Comparison of ENCODE assay signal across 1 cellular context in the genomic region with DNA sequence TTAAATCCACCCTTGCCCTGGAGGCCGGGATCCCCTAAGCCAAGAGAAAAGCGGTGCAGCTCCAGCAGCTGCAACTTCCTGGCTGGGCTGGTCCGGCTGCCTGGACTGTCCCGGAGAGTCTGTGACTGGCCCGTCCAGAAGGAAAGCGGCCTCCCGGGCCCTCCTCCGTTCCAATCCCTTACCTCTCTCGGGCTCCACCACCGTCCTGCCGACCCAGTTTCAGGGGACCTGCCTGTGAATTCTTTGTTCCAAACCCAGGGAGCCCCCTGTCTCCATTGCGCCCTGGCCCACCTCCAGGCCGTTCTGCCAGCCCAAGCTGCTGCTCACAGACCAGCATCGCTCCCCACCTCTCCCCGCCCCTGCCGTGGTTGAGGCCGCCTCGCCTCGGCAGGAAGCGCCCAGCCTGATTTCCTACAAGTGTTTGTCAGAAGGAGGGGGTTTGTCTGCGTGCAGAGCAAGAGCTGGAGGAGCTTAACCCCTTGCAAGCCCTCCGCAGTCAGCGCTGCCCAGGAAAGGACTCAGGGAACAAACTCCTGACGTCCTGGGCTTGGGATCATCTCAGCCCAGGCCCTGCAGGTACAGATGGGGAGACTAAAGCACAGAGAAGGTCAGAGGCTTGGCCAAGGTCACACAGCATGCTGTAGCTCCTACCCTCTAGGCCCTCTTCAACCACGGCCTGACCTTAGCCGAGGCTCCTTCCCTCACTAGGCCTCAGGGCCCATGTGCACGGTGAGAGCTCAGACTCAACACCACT.
TF ChIP-seq lines count a peak whose summit lies in the region.

A gene with protein sequence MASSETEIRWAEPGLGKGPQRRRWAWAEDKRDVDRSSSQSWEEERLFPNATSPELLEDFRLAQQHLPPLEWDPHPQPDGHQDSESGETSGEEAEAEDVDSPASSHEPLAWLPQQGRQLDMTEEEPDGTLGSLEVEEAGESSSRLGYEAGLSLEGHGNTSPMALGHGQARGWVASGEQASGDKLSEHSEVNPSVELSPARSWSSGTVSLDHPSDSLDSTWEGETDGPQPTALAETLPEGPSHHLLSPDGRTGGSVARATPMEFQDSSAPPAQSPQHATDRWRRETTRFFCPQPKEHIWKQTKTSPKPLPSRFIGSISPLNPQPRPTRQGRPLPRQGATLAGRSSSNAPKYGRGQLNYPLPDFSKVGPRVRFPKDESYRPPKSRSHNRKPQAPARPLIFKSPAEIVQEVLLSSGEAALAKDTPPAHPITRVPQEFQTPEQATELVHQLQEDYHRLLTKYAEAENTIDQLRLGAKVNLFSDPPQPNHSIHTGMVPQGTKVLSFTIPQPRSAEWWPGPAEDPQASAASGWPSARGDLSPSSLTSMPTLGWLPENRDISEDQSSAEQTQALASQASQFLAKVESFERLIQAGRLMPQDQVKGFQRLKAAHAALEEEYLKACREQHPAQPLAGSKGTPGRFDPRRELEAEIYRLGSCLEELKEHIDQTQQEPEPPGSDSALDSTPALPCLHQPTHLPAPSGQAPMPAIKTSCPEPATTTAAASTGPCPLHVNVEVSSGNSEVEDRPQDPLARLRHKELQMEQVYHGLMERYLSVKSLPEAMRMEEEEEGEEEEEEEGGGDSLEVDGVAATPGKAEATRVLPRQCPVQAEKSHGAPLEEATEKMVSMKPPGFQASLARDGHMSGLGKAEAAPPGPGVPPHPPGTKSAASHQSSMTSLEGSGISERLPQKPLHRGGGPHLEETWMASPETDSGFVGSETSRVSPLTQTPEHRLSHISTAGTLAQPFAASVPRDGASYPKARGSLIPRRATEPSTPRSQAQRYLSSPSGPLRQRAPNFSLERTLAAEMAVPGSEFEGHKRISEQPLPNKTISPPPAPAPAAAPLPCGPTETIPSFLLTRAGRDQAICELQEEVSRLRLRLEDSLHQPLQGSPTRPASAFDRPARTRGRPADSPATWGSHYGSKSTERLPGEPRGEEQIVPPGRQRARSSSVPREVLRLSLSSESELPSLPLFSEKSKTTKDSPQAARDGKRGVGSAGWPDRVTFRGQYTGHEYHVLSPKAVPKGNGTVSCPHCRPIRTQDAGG (N-terminal part only) (minus strand): TSS at position 305 of the 754 bp plus-strand sequence. CDS start 6,649 bp downstream, outside the sequence.

TF ChIP-seq in liver, 16 proteins besides CTCF, POLR2A, EP300 and RAD21 (continued from another document):
- TF ChIP-seq, protein P1, sequence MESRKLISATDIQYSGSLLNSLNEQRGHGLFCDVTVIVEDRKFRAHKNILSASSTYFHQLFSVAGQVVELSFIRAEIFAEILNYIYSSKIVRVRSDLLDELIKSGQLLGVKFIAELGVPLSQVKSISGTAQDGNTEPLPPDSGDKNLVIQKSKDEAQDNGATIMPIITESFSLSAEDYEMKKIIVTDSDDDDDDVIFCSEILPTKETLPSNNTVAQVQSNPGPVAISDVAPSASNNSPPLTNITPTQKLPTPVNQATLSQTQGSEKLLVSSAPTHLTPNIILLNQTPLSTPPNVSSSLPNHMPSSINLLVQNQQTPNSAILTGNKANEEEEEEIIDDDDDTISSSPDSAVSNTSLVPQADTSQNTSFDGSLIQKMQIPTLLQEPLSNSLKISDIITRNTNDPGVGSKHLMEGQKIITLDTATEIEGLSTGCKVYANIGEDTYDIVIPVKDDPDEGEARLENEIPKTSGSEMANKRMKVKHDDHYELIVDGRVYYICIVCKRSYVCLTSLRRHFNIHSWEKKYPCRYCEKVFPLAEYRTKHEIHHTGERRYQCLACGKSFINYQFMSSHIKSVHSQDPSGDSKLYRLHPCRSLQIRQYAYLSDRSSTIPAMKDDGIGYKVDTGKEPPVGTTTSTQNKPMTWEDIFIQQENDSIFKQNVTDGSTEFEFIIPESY (IDR thresholded peaks at IDR 0.05): no peak
